ENCODE assay signal across 1 cellular context in genomic region chr11:40787243-40787642, GRCh38.
TF ChIP-seq lines count a peak whose summit lies in the region.

No MANE protein-coding gene starts in this region.

TF ChIP-seq in GM23338, 12 proteins besides CTCF, POLR2A, EP300 and RAD21 (continued from another document):
- TF ChIP-seq ZNF462 (CRISPR knock-in tag; IDR thresholded peaks at IDR 0.05), result no peak
- no peak for TF ChIP-seq ZNF331 (CRISPR knock-in tag; IDR thresholded peaks at IDR 0.05; ENCODE audit: low read depth)
- no peak for TF ChIP-seq EZH2 (IDR thresholded peaks at IDR 0.05; ENCODE audit: low read depth, unreplicated experiment)
- TF ChIP-seq REST (IDR thresholded peaks at IDR 0.05; ENCODE audit: unreplicated experiment), result no peak
- no peak for TF ChIP-seq NANOG (IDR thresholded peaks at IDR 0.05; ENCODE audit: borderline replicate concordance)
- TF ChIP-seq ETS1 (IDR thresholded peaks at IDR 0.05), result no peak
- TF ChIP-seq POLR2AphosphoS5 (IDR thresholded peaks at IDR 0.05; ENCODE audit: low read depth), result no peak
- no peak for TF ChIP-seq ZNF114 (CRISPR knock-in tag; IDR thresholded peaks at IDR 0.05)
- TF ChIP-seq CREB1 (CRISPR knock-in tag; IDR thresholded peaks at IDR 0.05; ENCODE audit: low read depth), result no peak
- no peak for TF ChIP-seq EZH2phosphoT487 (IDR thresholded peaks at IDR 0.05; ENCODE audit: unreplicated experiment)
- no peak for TF ChIP-seq JUNB (IDR thresholded peaks at IDR 0.05; ENCODE audit: unreplicated experiment)
TF ChIP-seq in GM23338: peak in this region for 0.
